14 cellular contexts compared by ENCODE assay signal in genomic region chr22:37025500-37026070, GRCh38.
"Had no signal": no experiment of that assay in that cellular context is flagged by ENCODE, and none has a peak within 500 bp of the region (broad histone marks: within the 10 kb centered on the region; RNA-seq: fewer than 3 reads in every experiment).

No MANE protein-coding gene starts in this region.

- H3K27me3 ChIP-seq: cardiac muscle cell had no signal

- H3K9me3 ChIP-seq: SK-N-SH had no signal

- DNase-seq: activated CD4-positive, alpha-beta T cell treated with anti-CD3 and anti-CD28 coated beads for 1 hour; activated CD4-positive, alpha-beta T cell treated with anti-CD3 and anti-CD28 coated beads, Interleukin-2, amount 50 U/mL, for 48 hours; activated naive CD4-positive, alpha-beta T cell treated with anti-CD3 and anti-CD28 coated beads, Interleukin-2, amount 10 ng/mL, durations not matched to agents 7 days and 5 days; activated T-cell treated with anti-CD3 and anti-CD28 coated beads, Interleukin-2, amount 50 U/mL, for 24 hours; naive B cell; retina; SK-N-SH; stimulated activated CD4-positive, alpha-beta T cell treated with anti-CD3 and anti-CD28 coated beads, Interleukin-15, amount 100 ng/mL, for 24 hours; stimulated activated CD4-positive, alpha-beta T cell treated with anti-CD3 and anti-CD28 coated beads, Interleukin-4, amount 100 ng/mL, for 1 hour; stimulated activated naive B cell treated with anti-CD40 and anti-IgM and Interleukin-4, amounts not matched to agents 10 μg/mL and 1 μg/mL and 100 μg/mL, for 72 hours; T-cell; T-helper 9 cell had no signal

- ATAC-seq: stimulated activated naive B cell treated with anti-CD40 and anti-IgM and Interleukin-4, amounts not matched to agents 10 μg/mL and 1 μg/mL and 100 μg/mL, for 72 hours; T-cell had no signal

- H3K4me1 ChIP-seq: parathyroid adenoma had no signal

- H3K27ac ChIP-seq: cardiac muscle cell, parathyroid adenoma had no signal

- H3K4me3 ChIP-seq: cardiac muscle cell had no signal
